9 cellular contexts compared by ENCODE assay signal in the genomic region with DNA sequence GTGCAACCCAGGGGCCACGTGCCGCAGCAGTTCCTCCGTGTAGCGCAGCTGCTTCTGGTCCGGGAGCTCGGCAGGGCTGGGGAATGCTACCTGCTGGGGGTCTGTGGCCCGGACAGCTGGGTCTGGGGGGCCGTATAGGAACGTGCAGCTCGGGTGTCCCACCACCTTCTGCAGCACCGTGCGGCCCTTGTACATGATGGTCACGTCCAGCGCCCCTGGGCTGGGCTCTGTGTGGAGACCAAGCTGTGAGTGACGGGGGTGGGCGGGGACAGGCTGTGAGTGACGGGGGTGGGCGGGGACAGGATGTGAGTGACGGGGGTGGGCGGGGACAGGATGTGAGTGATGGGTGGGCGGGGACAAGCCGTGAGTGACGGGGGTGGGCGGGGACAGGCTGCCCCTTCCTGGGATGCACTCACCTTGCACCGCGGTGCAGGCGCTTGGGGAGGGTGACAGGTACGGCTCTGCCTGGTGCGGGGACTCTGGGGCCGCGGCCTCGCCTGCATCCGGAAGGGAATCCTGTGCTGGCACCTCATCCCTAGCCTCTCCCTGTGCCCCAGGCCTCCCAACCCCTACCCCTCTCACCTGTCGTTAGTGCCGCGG. TPM values are rescaled to one million over a fixed set of nuclear protein-coding genes. Genes with fewer than 3 reads are reported as not detected.
DNase-seq lines count a peak whose midpoint lies in the region; ATAC-seq and TF ChIP-seq lines count a peak whose summit lies in the region.
"Had no signal": no experiment of that assay in that cellular context is flagged by ENCODE, and none has a peak within 500 bp of the region (broad histone marks: within the 10 kb centered on the region; RNA-seq: fewer than 3 reads in every experiment).

No MANE protein-coding gene starts in this region.

- H3K4me3 ChIP-seq in GM12864 (ENCODE audit: low read depth, low read length) (peak overlapping the region; percentile 96), esophagus muscularis mucosa (peak overlapping the region in 1 of 4 donors; percentile 69), prostate gland (no peak overlapping the region), upper lobe of right lung (no peak overlapping the region)

- intact Hi-C loops in esophagus muscularis mucosa (cut with DNase I), result no loop called here
- intact Hi-C loops in prostate gland (cut with DNase I), result no loop called here
- intact Hi-C loops in upper lobe of right lung (cut with DNase I), result no loop called here

- 64% methylated on average over 22 of the region's 36 CpGs for WGBS in esophagus muscularis mucosa
- WGBS in prostate gland, result 72% methylated on average over 31 of the region's 36 CpGs

- H3K27me3 ChIP-seq in esophagus muscularis mucosa (no peaks in the 10 kb centered on the region), prostate gland (replicated peaks; ENCODE audit: insufficient read depth) (no peaks in the 10 kb centered on the region), upper lobe of right lung (no peaks in the 10 kb centered on the region)

- ATAC-seq in upper lobe of right lung, result peak; percentile 40
- no peak for ATAC-seq in HG02642 (IDR thresholded peaks at IDR 0.05; ENCODE audit: poor library complexity, unreplicated experiment)

- H3K27ac ChIP-seq in esophagus muscularis mucosa (replicated peaks in 1 of 4) (peak overlapping the region; percentile 87 to 96 (median 90)), prostate gland (peak overlapping the region in 1 of 2 donors; percentile 91), upper lobe of right lung (peak overlapping the region; percentile 92)

- peaks cover 23 to 47% (median 40%) of the 10 kb centered on the region in 4 donors for H3K4me1 ChIP-seq in esophagus muscularis mucosa
- H3K4me1 ChIP-seq in prostate gland (replicated peaks), result peaks cover 15% of the 10 kb centered on the region
- H3K4me1 ChIP-seq in upper lobe of right lung, result peaks cover 28% of the 10 kb centered on the region

- TF ChIP-seq CTCF in GM12864 (IDR thresholded peaks at IDR 0.05; ENCODE audit: low read depth, low read length, missing control alignments), result no peak
- TF ChIP-seq CTCF in esophagus muscularis mucosa (IDR thresholded peaks at IDR 0.05), result no peak
- no peak for TF ChIP-seq CTCF in prostate gland (IDR thresholded peaks at IDR 0.05)
- TF ChIP-seq CTCF in upper lobe of right lung (IDR thresholded peaks at IDR 0.05), result no peak

- DNase-seq in GM12864 (ENCODE audit: low read depth) (peak; percentile 34), NCI-H748 (lab: John Stamatoyannopoulos, UW; ENCODE audit: unreplicated experiment) (peak; percentile 65), esophagus muscularis mucosa (ENCODE audit: extremely low spot score) (no peak), prostate gland (ENCODE audit: low spot score) (peak; percentile 63), upper lobe of right lung (peak; percentile 88), GF-D8 (lab: John Stamatoyannopoulos, UW) (no peak)
- DNase-seq in activated CD8-positive, alpha-beta memory T cell treated with anti-CD3 and anti-CD28 coated beads, Interleukin-2, amount 50 U/mL, for 1 hour (ENCODE audit: extremely low read depth), result peak; percentile 91

- H3K9me3 ChIP-seq in esophagus muscularis mucosa, result no peaks in the 10 kb centered on the region
- no peaks in the 10 kb centered on the region for H3K9me3 ChIP-seq in prostate gland
- H3K9me3 ChIP-seq in upper lobe of right lung, result no peaks in the 10 kb centered on the region

- TF ChIP-seq EP300 in esophagus muscularis mucosa (IDR thresholded peaks at IDR 0.05), result no peak

- H3K36me3 ChIP-seq in esophagus muscularis mucosa (peaks cover 46 to 74% (median 66%) of the 10 kb centered on the region in 4 donors), prostate gland (peaks cover 14 to 15% of the 10 kb centered on the region in 2 donors), upper lobe of right lung (peaks cover 49% of the 10 kb centered on the region)

- TF ChIP-seq POLR2A in esophagus muscularis mucosa (IDR thresholded peaks at IDR 0.05; ENCODE audit: low read depth) (no peak), prostate gland (IDR thresholded peaks at IDR 0.05) (no peak)

RNA-seq across cellular contexts. Expression of a gene that starts 2.3 kb away (rescaled TPM):
- total RNA-seq in esophagus muscularis mucosa (10 to 100 TPM; 11.3 to 39.6 (median 14.2) TPM), prostate gland (10 to 100 TPM; 34.7 to 39.8 TPM), upper lobe of right lung (56.2 TPM)

RNA-seq across cellular contexts. Expression of a gene that starts 11.3 kb away (rescaled TPM):
- total RNA-seq in esophagus muscularis mucosa, result 1 to 10 TPM in 1 of 4 donors, not detected in 3; 1.3 TPM
- under 1 TPM in 1 of 2 donors, not detected in 1; 0.34 TPM for total RNA-seq in prostate gland
- total RNA-seq in upper lobe of right lung, result not detected

RNA-seq across cellular contexts. Expression of a gene that starts 13.5 kb away (rescaled TPM):
- total RNA-seq in esophagus muscularis mucosa (not detected), prostate gland (not detected), upper lobe of right lung (not detected)
- total RNA-seq: NCI-H460 had no signal

RNA-seq across cellular contexts. Expression of a gene that starts 23.6 kb away (rescaled TPM):
- total RNA-seq in esophagus muscularis mucosa (1 to 10 TPM in 1 of 4 donors, under 1 TPM in 2, not detected in 1; 0.26 to 1.1 (median 0.42) TPM), prostate gland (under 1 TPM; 0.68 TPM), upper lobe of right lung (1.2 TPM)

RNA-seq across cellular contexts. Expression of a gene that starts 37.2 kb away (rescaled TPM):
- total RNA-seq in esophagus muscularis mucosa (10 to 100 TPM; 24.5 to 38.2 (median 28.7) TPM), prostate gland (10 to 100 TPM; 20.8 to 55.2 TPM), upper lobe of right lung (31.0 TPM)

Comparison
In these comparisons a context has a peak if more than half of its experiments do, and no peak if none do; other contexts are left out.
1. DNase-seq: peak in GM12864 (single experiment), NCI-H748 (single experiment), activated CD8-positive, alpha-beta memory T cell treated with anti-CD3 and anti-CD28 coated beads, Interleukin-2, amount 50 U/mL, for 1 hour (single experiment), prostate gland (single experiment) and upper lobe of right lung (single experiment); none in esophagus muscularis mucosa (single experiment) and GF-D8 (single experiment).